In genomic region chr1:205615789-205616188, GRCh38 we compare ENCODE assay signal across 24 cellular contexts. TPM values are rescaled to one million over a fixed set of nuclear protein-coding genes. Genes with fewer than 3 reads are reported as not detected.
DNase-seq lines count a peak whose midpoint lies in the region; ATAC-seq, FAIRE-seq and TF ChIP-seq lines count a peak whose summit lies in the region.
"Had no signal": no experiment of that assay in that cellular context is flagged by ENCODE, and none has a peak within 500 bp of the region (broad histone marks: within the 10 kb centered on the region; RNA-seq: fewer than 3 reads in every experiment).

No MANE protein-coding gene starts in this region.

- H2AFZ ChIP-seq in HepG2 (ENCODE audit: low read length), result no peak overlapping the region
- H2AFZ ChIP-seq in IMR-90 (replicated peaks; ENCODE audit: low read length, poor library complexity), result no peak overlapping the region
- H2AFZ ChIP-seq: GM23338 had no signal

- H2BK5ac ChIP-seq in IMR-90 (ENCODE audit: low read depth, low read length, poor library complexity, severe bottlenecking), result no peak overlapping the region

- H3K4ac ChIP-seq in IMR-90 (ENCODE audit: low read depth, low read length), result no peak overlapping the region

- 89% methylated on average over 1 of the region's 1 CpG for WGBS in HepG2 (ENCODE audit: low lambda C conversion rate)
- 60% methylated on average over 1 of the region's 1 CpG for WGBS in right lobe of liver (ENCODE audit: insufficient coverage, low coverage, low lambda C conversion rate, missing lambda C conversion rate)
- WGBS in IMR-90 (ENCODE audit: extremely low coverage in 2 of 2, insufficient read length in 1 of 2), 2 experiments, result no CpG with 5 or more reads among the region's 1 CpG

- H3K4me2 ChIP-seq in HepG2 (ENCODE audit: low read depth, low read length), result no peak overlapping the region
- no peak overlapping the region for H3K4me2 ChIP-seq in IMR-90 (ENCODE audit: low read depth, low read length)
- H3K4me2 ChIP-seq: GM23338 had no signal

- H4K8ac ChIP-seq in IMR-90 (ENCODE audit: low read depth in 2 of 2, low read length in 2 of 2), result no peak overlapping the region

- no peak overlapping the region for H4K5ac ChIP-seq in IMR-90 (ENCODE audit: low read depth, low read length)

- no peak overlapping the region for H3K18ac ChIP-seq in IMR-90 (ENCODE audit: low read depth, low read length)

- H3K9ac ChIP-seq in HepG2 (ENCODE audit: insufficient read depth, low read depth, low read length) (no peak overlapping the region), IMR-90 (ENCODE audit: low read depth, low read length) (no peak overlapping the region), colonic mucosa (ENCODE audit: low read depth in 2 of 2, low read length in 2 of 2) (no peak overlapping the region)

- no peak overlapping the region for H2AK5ac ChIP-seq in IMR-90 (ENCODE audit: low read depth, low read length)

- peaks cover 36 to 56% of the 10 kb centered on the region in 2 experiments for H3K79me1 ChIP-seq in IMR-90 (ENCODE audit: low read depth in 1 of 2, low read length in 2 of 2)

- peaks cover 57% of the 10 kb centered on the region for H3K36me3 Mint-ChIP-seq in stimulated activated memory B cell treated with anti-CD40 and anti-IgM and Interleukin-4, amounts not matched to agents 10 μg/mL and 1 μg/mL and 100 μg/mL, for 72 hours

- H3K27me3 ChIP-seq in HepG2 (ENCODE audit: control insufficient read depth in 1 of 2, insufficient read depth in 2 of 2, low read length in 2 of 2), result no peaks in the 10 kb centered on the region
- no peaks in the 10 kb centered on the region for H3K27me3 ChIP-seq in right lobe of liver
- no peaks in the 10 kb centered on the region for H3K27me3 ChIP-seq in IMR-90 (ENCODE audit: control insufficient read depth, insufficient read depth, low read length)
- H3K27me3 ChIP-seq in colonic mucosa, result no peaks in the 10 kb centered on the region
- H3K27me3 ChIP-seq: ascending aorta, spleen had no signal

- H3K36me3 ChIP-seq in HepG2 (replicated peaks in 1 of 2; ENCODE audit: control insufficient read depth in 1 of 2, insufficient read depth in 2 of 2, low read length in 2 of 2) (peaks cover 17 to 56% of the 10 kb centered on the region in 2 experiments), right lobe of liver (peaks cover 0 to 38% (median 22%) of the 10 kb centered on the region in 4 donors), IMR-90 (ENCODE audit: control insufficient read depth, insufficient read depth, low read length) (peaks cover 31% of the 10 kb centered on the region), colonic mucosa (peaks cover 5% of the 10 kb centered on the region)

- no peaks in the 10 kb centered on the region for H3K9me3 Mint-ChIP-seq in stimulated activated memory B cell treated with anti-CD40 and anti-IgM and Interleukin-4, amounts not matched to agents 10 μg/mL and 1 μg/mL and 100 μg/mL, for 72 hours
- H3K9me3 Mint-ChIP-seq: activated CD4-positive, alpha-beta T cell treated with anti-CD3 and anti-CD28 coated beads, Interleukin-2, amount 10 ng/mL, durations not matched to agents 7 days and 5 days; activated naive CD4-positive, alpha-beta T cell treated with anti-CD3 and anti-CD28 coated beads, Interleukin-2, amount 50 U/mL, for 72 hours; CD14-positive monocyte; GM23338; neural crest cell; type B pancreatic cell had no signal

- no peak for TF ChIP-seq CTCF in HepG2 (CRISPR knock-in tag; IDR thresholded peaks at IDR 0.05)
- no peak for TF ChIP-seq CTCF in right lobe of liver (IDR thresholded peaks at IDR 0.05)
- TF ChIP-seq CTCF in IMR-90 (conservative IDR thresholded peaks at IDR 0.05; ENCODE audit: low read depth, low read length), result no peak
- no peak for TF ChIP-seq CTCF in colonic mucosa (IDR thresholded peaks at IDR 0.05)

- in situ Hi-C loops in HepG2 (cut with HindIII; ENCODE audit: extremely low pct_ligation_motif_present, low pct_unique_long_range_greater_than_20kb) (no loop called here), IMR-90 (cut with MboI; ENCODE audit: low sequenced_read_pairs) (no loop called here)

- intact Hi-C loops in HepG2 (cut with micrococcal nuclease; ENCODE audit: unreplicated experiment) (no loop called here), right lobe of liver (cut with DNase I) (no loop called here), IMR-90 (cut with micrococcal nuclease) (no loop called here), colonic mucosa (cut with DNase I) (no loop called here)

- no peak for TF ChIP-seq RAD21 in HepG2 (CRISPR knock-in tag; IDR thresholded peaks at IDR 0.05)
- TF ChIP-seq RAD21 in IMR-90 (IDR thresholded peaks at IDR 0.05; ENCODE audit: low read length), result no peak

- dilution Hi-C loops in IMR-90 (cut with HindIII; ENCODE audit: low sequenced_read_pairs, unreplicated experiment), result no loop called here

- H3K27ac ChIP-seq in HepG2 (ENCODE audit: extremely low read length, insufficient read depth, low read length) (peak overlapping the region; percentile 5), right lobe of liver (peak overlapping the region in 1 of 3 donors; percentile 9), IMR-90 (ENCODE audit: insufficient read depth, low read length) (no peak overlapping the region), colonic mucosa (peak overlapping the region; percentile 7)
- H3K27ac ChIP-seq: ascending aorta, spleen had no signal

- no peak for ATAC-seq in HepG2
- no peak for ATAC-seq in right lobe of liver
- ATAC-seq in IMR-90 (ENCODE audit: low read depth), result no peak
- no peak for ATAC-seq in stimulated activated memory B cell treated with anti-CD40 and anti-IgM and Interleukin-4, amounts not matched to agents 10 μg/mL and 1 μg/mL and 100 μg/mL, for 72 hours
- no peak for ATAC-seq in GM18519 (IDR thresholded peaks at IDR 0.05; ENCODE audit: low FRiP score, unreplicated experiment)
- ATAC-seq: activated CD8-positive, alpha-beta memory T cell treated with anti-CD3 and anti-CD28 coated beads, Interleukin-2, amount 10 ng/mL, durations not matched to agents 7 days and 5 days; GM23338; right cardiac atrium had no signal

- no peak overlapping the region for H3K56ac ChIP-seq in IMR-90 (ENCODE audit: extremely low read depth, insufficient read depth, low read length)

- no peak overlapping the region for H3K14ac ChIP-seq in IMR-90 (replicated peaks; ENCODE audit: low read depth, low read length)

- TF ChIP-seq POLR2A in HepG2 (IDR thresholded peaks at IDR 0.05; ENCODE audit: insufficient read depth in 1 of 2, low read depth in 2 of 2, low read length in 2 of 2) (no peak), right lobe of liver (IDR thresholded peaks at IDR 0.05) (no peak), IMR-90 (IDR thresholded peaks at IDR 0.05; ENCODE audit: low read depth, low read length) (no peak)

- H3K9me3 ChIP-seq in HepG2 (ENCODE audit: low read length) (no peaks in the 10 kb centered on the region), right lobe of liver (no peaks in the 10 kb centered on the region), IMR-90 (ENCODE audit: control insufficient read depth, insufficient read depth, low read length) (no peaks in the 10 kb centered on the region), colonic mucosa (no peaks in the 10 kb centered on the region)
- H3K9me3 ChIP-seq: ascending aorta, spleen had no signal

- no peak for DNase-seq in HepG2 (ENCODE audit: low spot score)
- DNase-seq in right lobe of liver, result no peak
- no peak for DNase-seq in IMR-90
- DNase-seq in colonic mucosa, result no peak
- no peak for DNase-seq in hepatic stellate cell (ENCODE audit: low spot score)
- DNase-seq: activated CD4-positive, alpha-beta T cell treated with anti-CD3 and anti-CD28 coated beads, Interleukin-2, amount 10 ng/mL, durations not matched to agents 7 days and 5 days; activated CD8-positive, alpha-beta memory T cell treated with anti-CD3 and anti-CD28 coated beads, Interleukin-2, amount 10 ng/mL, durations not matched to agents 7 days and 5 days; head of caudate nucleus; kidney; NCI-H1048; NCI-H1694 treated with DMSO at 0.1 percent for 48 hours; NCI-H510A; posterior cingulate gyrus; right cardiac atrium; spleen; substantia nigra had no signal

- no peak overlapping the region for H2BK20ac ChIP-seq in IMR-90 (ENCODE audit: low read depth, low read length)

- H3K23ac ChIP-seq in IMR-90 (ENCODE audit: low read depth, low read length), result no peak overlapping the region

- H2AK9ac ChIP-seq in IMR-90 (replicated peaks; ENCODE audit: low read depth, low read length, poor library complexity), result no peak overlapping the region

- peaks cover 19% of the 10 kb centered on the region for H3K4me1 Mint-ChIP-seq in stimulated activated memory B cell treated with anti-CD40 and anti-IgM and Interleukin-4, amounts not matched to agents 10 μg/mL and 1 μg/mL and 100 μg/mL, for 72 hours
- H3K4me1 Mint-ChIP-seq: neural crest cell had no signal

- H3K4me1 ChIP-seq in HepG2 (ENCODE audit: insufficient read depth, low read length), result peaks cover 41% of the 10 kb centered on the region
- peaks cover 0 to 11% (median 3%) of the 10 kb centered on the region in 4 donors for H3K4me1 ChIP-seq in right lobe of liver
- no peaks in the 10 kb centered on the region for H3K4me1 ChIP-seq in IMR-90 (ENCODE audit: control insufficient read depth, insufficient read depth, low read length)
- H3K4me1 ChIP-seq in colonic mucosa, result no peaks in the 10 kb centered on the region
- H3K4me1 ChIP-seq: ascending aorta had no signal

- H3K79me2 ChIP-seq in HepG2 (ENCODE audit: insufficient read depth, low read length), result peaks cover 5% of the 10 kb centered on the region

- no peak overlapping the region for H3K4me3 Mint-ChIP-seq in stimulated activated memory B cell treated with anti-CD40 and anti-IgM and Interleukin-4, amounts not matched to agents 10 μg/mL and 1 μg/mL and 100 μg/mL, for 72 hours
- H3K4me3 Mint-ChIP-seq: activated CD4-positive, alpha-beta T cell treated with anti-CD3 and anti-CD28 coated beads, Interleukin-2, amount 10 ng/mL, durations not matched to agents 7 days and 5 days; activated CD8-positive, alpha-beta memory T cell treated with anti-CD3 and anti-CD28 coated beads, Interleukin-2, amount 10 ng/mL, durations not matched to agents 7 days and 5 days; CD14-positive monocyte; GM23338; neural crest cell; type B pancreatic cell had no signal

- no peak overlapping the region for H4K91ac ChIP-seq in IMR-90 (ENCODE audit: insufficient read depth, low read depth, low read length)

- H3K4me3 ChIP-seq in HepG2 (replicated peaks in 1 of 3; ENCODE audit: insufficient read depth in 1 of 3, low read depth in 2 of 3, low read length in 3 of 3) (no peak overlapping the region), right lobe of liver (no peak overlapping the region), IMR-90 (ENCODE audit: insufficient read depth, low read depth, low read length) (no peak overlapping the region), colonic mucosa (no peak overlapping the region)
- H3K4me3 ChIP-seq: ascending aorta, GM23338, spleen had no signal

- H3K27me3 Mint-ChIP-seq in stimulated activated memory B cell treated with anti-CD40 and anti-IgM and Interleukin-4, amounts not matched to agents 10 μg/mL and 1 μg/mL and 100 μg/mL, for 72 hours, result no peaks in the 10 kb centered on the region
- H3K27me3 Mint-ChIP-seq: activated CD4-positive, alpha-beta T cell treated with anti-CD3 and anti-CD28 coated beads, Interleukin-2, amount 10 ng/mL, durations not matched to agents 7 days and 5 days; activated CD8-positive, alpha-beta memory T cell treated with anti-CD3 and anti-CD28 coated beads, Interleukin-2, amount 10 ng/mL, durations not matched to agents 7 days and 5 days; type B pancreatic cell had no signal

- H2BK15ac ChIP-seq in IMR-90 (ENCODE audit: low read depth, low read length), result no peak overlapping the region

- H3K27ac Mint-ChIP-seq in stimulated activated memory B cell treated with anti-CD40 and anti-IgM and Interleukin-4, amounts not matched to agents 10 μg/mL and 1 μg/mL and 100 μg/mL, for 72 hours, result peak overlapping the region; percentile 14
- H3K27ac Mint-ChIP-seq: activated CD4-positive, alpha-beta T cell treated with anti-CD3 and anti-CD28 coated beads, Interleukin-2, amount 10 ng/mL, durations not matched to agents 7 days and 5 days; activated CD8-positive, alpha-beta memory T cell treated with anti-CD3 and anti-CD28 coated beads, Interleukin-2, amount 10 ng/mL, durations not matched to agents 7 days and 5 days; GM23338 had no signal

- no peak for TF ChIP-seq EP300 in HepG2 (IDR thresholded peaks at IDR 0.05; ENCODE audit: low read depth in 2 of 2, low read length in 2 of 2)
- no peak for TF ChIP-seq EP300 in HepG2 (CRISPR knock-in tag; IDR thresholded peaks at IDR 0.05; ENCODE audit: borderline replicate concordance)

- H4K20me1 ChIP-seq in HepG2 (ENCODE audit: insufficient read depth, low read length) (no peaks in the 10 kb centered on the region), IMR-90 (ENCODE audit: insufficient read depth, low read length) (no peaks in the 10 kb centered on the region; the same call in 1 of the 2 replicates)

- CTCF ChIA-PET in HepG2 (lab: Yijun Ruan, JAX; ENCODE audit: low intra/inter-chr PET ratio, low total read pairs) (no interaction called here), IMR-90 (lab: Yijun Ruan, JAX) (no interaction called here)

- POLR2A ChIA-PET in HepG2 (lab: Yijun Ruan, JAX) (no interaction called here), IMR-90 (lab: Charles Lee; ENCODE audit: unreplicated experiment) (no interaction called here)

- no peak for FAIRE-seq in HepG2 (lab: Jason Lieb, UNC)
- FAIRE-seq: kidney had no signal

- H2BK120ac ChIP-seq in IMR-90 (ENCODE audit: low read depth, low read length), result no peak overlapping the region

- H3K9me1 ChIP-seq in IMR-90 (ENCODE audit: insufficient read depth, low read length), result peaks cover 6% of the 10 kb centered on the region; the same call in 1 of the 2 replicates

- BruUV-seq in HepG2 (replicated peaks; lab: Mats Ljungman, UMichigan) (TSS peak; percentile 35), IMR-90 (replicated peaks; lab: Mats Ljungman, UMichigan) (TSS peak; percentile 16)

RNA-seq across cellular contexts. Expression of gene ELK4, which starts 16.0 kb away (rescaled TPM):
- total RNA-seq in HepG2 (2016; rRNA removed; fragmentation: Illumina TruSeq; extraction: Trizol), result 13.1 and 15.0 TPM in 2 replicates
- 17.4 and 18.2 TPM in 2 replicates for total RNA-seq in HepG2 (2016; cell fraction: cytosol; rRNA removed; fragmentation: Illumina TruSeq; extraction: Trizol; ENCODE audit: low read depth)
- 12.5 and 14.4 TPM in 2 replicates for total RNA-seq in HepG2 (2016; cell fraction: insoluble cytoplasmic fraction; rRNA removed; fragmentation: Illumina TruSeq; extraction: Trizol)
- total RNA-seq in HepG2 (2016; cell fraction: membrane; rRNA removed; fragmentation: Illumina TruSeq; extraction: Trizol), result 27.6 and 35.3 TPM in 2 replicates
- 14.7 and 15.8 TPM in 2 replicates for total RNA-seq in HepG2 (2016; cell fraction: nucleus; rRNA removed; fragmentation: Illumina TruSeq; extraction: Trizol)
- polyA plus RNA-seq in HepG2 (2011; rRNA removed), result 6.8 and 8.3 TPM in 2 replicates
- polyA plus RNA-seq in HepG2 (2011; cell fraction: cytosol; rRNA removed), result 2.3 and 3.5 TPM in 2 replicates
- polyA plus RNA-seq in HepG2 (2011; cell fraction: nucleus; rRNA removed), result 11.0 and 12.1 TPM in 2 replicates
- 9.9 and 11.2 TPM in 2 replicates for polyA plus RNA-seq in HepG2 (2012)
- polyA plus RNA-seq in HepG2 (2016; cell fraction: cytosol; fragmentation: Illumina TruSeq; extraction: Trizol; ENCODE audit: low read depth), result 9.0 and 9.8 TPM in 2 replicates
- 12.2 TPM in 2 replicates for polyA plus RNA-seq in HepG2 (2016; cell fraction: insoluble cytoplasmic fraction; fragmentation: Illumina TruSeq; extraction: Trizol; ENCODE audit: low read depth)
- 15.0 TPM in 2 replicates for polyA plus RNA-seq in HepG2 (2016; cell fraction: membrane; fragmentation: Illumina TruSeq; extraction: Trizol; ENCODE audit: low read depth)
- 20.1 and 20.3 TPM in 2 replicates for polyA plus RNA-seq in HepG2 (2016; cell fraction: nucleus; fragmentation: Illumina TruSeq; extraction: Trizol; ENCODE audit: insufficient read depth, low read depth)
- polyA minus RNA-seq in HepG2 (2011; rRNA and poly(A)+ RNA removed; ENCODE audit: low replicate concordance), result 12.0 and 30.8 TPM in 2 replicates
- 11.9 and 12.8 TPM in 2 replicates for polyA minus RNA-seq in HepG2 (2011; cell fraction: cytosol; rRNA and poly(A)+ RNA removed)
- 21.0 and 22.3 TPM in 2 replicates for polyA minus RNA-seq in HepG2 (2011; cell fraction: nucleus; rRNA and poly(A)+ RNA removed)
- total RNA-seq in right lobe of liver, result 10 to 100 TPM; 15.1 to 39.2 (median 26.9) TPM
- 11.3 and 15.6 TPM in 2 replicates for total RNA-seq in IMR-90 (2012; rRNA removed)
- 3.3 and 4.6 TPM in 2 replicates for polyA plus RNA-seq in IMR-90 (2012; rRNA removed)
- polyA plus RNA-seq in IMR-90 (2012; cell fraction: cytosol; rRNA removed), result 0.54 and 0.71 TPM in 2 replicates
- polyA plus RNA-seq in IMR-90 (2012; cell fraction: nucleus; rRNA removed; ENCODE audit: low replicate concordance), result 1.1 and 8.4 TPM in 2 replicates
- total RNA-seq in colonic mucosa, result 10 to 100 TPM; 30.5 to 37.6 TPM
